13 cellular contexts compared by ENCODE assay signal in the genomic region with DNA sequence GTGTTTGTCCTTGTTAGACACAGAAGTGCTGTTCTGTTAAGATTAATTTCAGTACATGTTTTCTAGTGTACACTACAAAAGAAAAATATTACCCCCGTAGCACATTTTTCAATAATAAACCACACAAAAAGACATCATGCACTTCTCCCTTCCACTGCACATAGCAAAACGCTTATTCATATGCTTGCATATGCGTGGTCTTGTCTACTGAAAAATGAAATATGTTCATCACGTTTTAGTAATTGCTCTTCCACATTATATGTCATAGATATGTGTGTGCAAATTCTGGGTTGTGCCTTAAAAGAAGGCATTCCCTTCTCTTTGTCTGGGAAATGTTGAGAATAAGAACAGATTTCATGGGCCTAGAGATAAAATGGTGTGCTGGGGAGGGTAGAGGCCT.
DNase-seq lines count a peak whose midpoint lies in the region; ATAC-seq and TF ChIP-seq lines count a peak whose summit lies in the region.
"Had no signal": no experiment of that assay in that cellular context is flagged by ENCODE, and none has a peak within 500 bp of the region (broad histone marks: within the 10 kb centered on the region; RNA-seq: fewer than 3 reads in every experiment).

No MANE protein-coding gene starts in this region.

- BruUV-seq in IMR-90 (replicated peaks; lab: Mats Ljungman, UMichigan): no TSS peak

- TF ChIP-seq CTCF in IMR-90 (conservative IDR thresholded peaks at IDR 0.05; ENCODE audit: low read depth, low read length) (no peak), foreskin keratinocyte (conservative IDR thresholded peaks at IDR 0.05) (no peak)

- no peak overlapping the region for H3K23ac ChIP-seq in IMR-90 (ENCODE audit: low read depth, low read length)

- no peak overlapping the region for H3K4ac ChIP-seq in IMR-90 (ENCODE audit: low read depth, low read length)

- no peak overlapping the region for H3K9ac ChIP-seq in IMR-90 (ENCODE audit: low read depth, low read length)
- H3K9ac ChIP-seq: BLaER1 had no signal

- H2BK20ac ChIP-seq in IMR-90 (ENCODE audit: low read depth, low read length): no peak overlapping the region

- H2BK15ac ChIP-seq in IMR-90 (ENCODE audit: low read depth, low read length): no peak overlapping the region

- in situ Hi-C loops in IMR-90 (cut with MboI; ENCODE audit: low sequenced_read_pairs): no loop called here

- no peaks in the 10 kb centered on the region for H3K9me3 ChIP-seq in IMR-90 (ENCODE audit: control insufficient read depth, insufficient read depth, low read length)
- H3K9me3 ChIP-seq: Caco-2 had no signal

- no peak overlapping the region for H3K27ac ChIP-seq in IMR-90 (ENCODE audit: insufficient read depth, low read length)
- H3K27ac ChIP-seq in foreskin keratinocyte: no peak overlapping the region
- H3K27ac ChIP-seq: BLaER1 had no signal

- POLR2A ChIA-PET in IMR-90 (lab: Charles Lee; ENCODE audit: unreplicated experiment): no interaction called here

- intact Hi-C loops in IMR-90 (cut with micrococcal nuclease) (no loop called here), sciatic nerve (cut with DNase I) (no loop called here)

- DNase-seq in EL (peak; percentile 40), IMR-90 (peak; percentile 56), amniotic epithelial cell (ENCODE audit: low read depth) (peak; percentile 69), foreskin keratinocyte (peak in 1 of 2 donors; percentile 84), NAMALWA (ENCODE audit: low spot score) (no peak), sciatic nerve (ENCODE audit: low spot score) (no peak)
- DNase-seq: 8988T; AML-193; Caco-2; CD8-positive, alpha-beta memory T cell; DND-41 had no signal

- H3K4me3 ChIP-seq in IMR-90 (ENCODE audit: insufficient read depth, low read depth, low read length): no peak overlapping the region
- H3K4me3 ChIP-seq: BLaER1 had no signal

- H2AFZ ChIP-seq in IMR-90 (replicated peaks; ENCODE audit: low read length, poor library complexity): no peak overlapping the region

- CTCF ChIA-PET in IMR-90 (lab: Yijun Ruan, JAX): no interaction called here

- no peak overlapping the region for H2AK5ac ChIP-seq in IMR-90 (ENCODE audit: low read depth, low read length)

- WGBS in IMR-90 (ENCODE audit: extremely low coverage in 2 of 2, insufficient read length in 1 of 2), 2 experiments: no CpG with 5 or more reads among the region's 4 CpGs

- peaks cover 2% of the 10 kb centered on the region; the same call in 1 of the 2 replicates for H3K9me1 ChIP-seq in IMR-90 (ENCODE audit: insufficient read depth, low read length)

- ATAC-seq in IMR-90 (ENCODE audit: low read depth): no peak
- peak; percentile 80 for ATAC-seq in foreskin keratinocyte
- no peak for ATAC-seq in sciatic nerve
- no peak for ATAC-seq in GM21390 (IDR thresholded peaks at IDR 0.05; ENCODE audit: unreplicated experiment)

- H2BK5ac ChIP-seq in IMR-90 (ENCODE audit: low read depth, low read length, poor library complexity, severe bottlenecking): no peak overlapping the region

- no peaks in the 10 kb centered on the region; the same call in none of the 2 replicates for H3K4me1 ChIP-seq in IMR-90 (ENCODE audit: control insufficient read depth, insufficient read depth, low read length)
- peaks cover 23% of the 10 kb centered on the region for H3K4me1 ChIP-seq in foreskin keratinocyte

- TF ChIP-seq POLR2A in IMR-90 (IDR thresholded peaks at IDR 0.05; ENCODE audit: low read depth, low read length): no peak

- H3K36me3 ChIP-seq in IMR-90 (ENCODE audit: control insufficient read depth, insufficient read depth, low read length): no peaks in the 10 kb centered on the region
- H3K36me3 ChIP-seq: BLaER1 had no signal

- dilution Hi-C loops in IMR-90 (cut with HindIII; ENCODE audit: low sequenced_read_pairs, unreplicated experiment): no loop called here

- H4K5ac ChIP-seq in IMR-90 (ENCODE audit: low read depth, low read length): no peak overlapping the region

- H3K79me1 ChIP-seq in IMR-90 (ENCODE audit: low read depth in 1 of 2, low read length in 2 of 2): no peaks in the 10 kb centered on the region

- H3K4me2 ChIP-seq in IMR-90 (ENCODE audit: low read depth, low read length): no peak overlapping the region
- H3K4me2 ChIP-seq: BLaER1 had no signal

- no peaks in the 10 kb centered on the region for H3K27me3 ChIP-seq in IMR-90 (ENCODE audit: control insufficient read depth, insufficient read depth, low read length)
- H3K27me3 ChIP-seq in foreskin keratinocyte: no peaks in the 10 kb centered on the region
- H3K27me3 ChIP-seq: BLaER1 had no signal

- no peak overlapping the region for H2BK120ac ChIP-seq in IMR-90 (ENCODE audit: low read depth, low read length)

- H4K8ac ChIP-seq in IMR-90 (ENCODE audit: low read depth in 2 of 2, low read length in 2 of 2): no peak overlapping the region

- no peak overlapping the region for H3K18ac ChIP-seq in IMR-90 (ENCODE audit: low read depth, low read length)

- no peak for TF ChIP-seq RAD21 in IMR-90 (IDR thresholded peaks at IDR 0.05; ENCODE audit: low read length)

- no peak overlapping the region for H2AK9ac ChIP-seq in IMR-90 (replicated peaks; ENCODE audit: low read depth, low read length, poor library complexity)

- no peaks in the 10 kb centered on the region for H4K20me1 ChIP-seq in IMR-90 (ENCODE audit: insufficient read depth, low read length)
- H4K20me1 ChIP-seq: BLaER1 had no signal

- H3K56ac ChIP-seq in IMR-90 (ENCODE audit: extremely low read depth, insufficient read depth, low read length): no peak overlapping the region

- H3K14ac ChIP-seq in IMR-90 (replicated peaks; ENCODE audit: low read depth, low read length): 0 out of 2 replicates have a peak overlapping the region, but pooled peaks have one; percentile 6

- no peak overlapping the region for H4K91ac ChIP-seq in IMR-90 (ENCODE audit: insufficient read depth, low read depth, low read length)

TF ChIP-seq in IMR-90, 13 proteins besides CTCF, POLR2A, EP300 and RAD21:
- TF ChIP-seq BHLHE40 (IDR thresholded peaks at IDR 0.05; ENCODE audit: low read depth, low read length) (peak; percentile 89), CEBPB (IDR thresholded peaks at IDR 0.05; ENCODE audit: low read depth, low read length) (no peak)
- TF ChIP-seq, protein P1, sequence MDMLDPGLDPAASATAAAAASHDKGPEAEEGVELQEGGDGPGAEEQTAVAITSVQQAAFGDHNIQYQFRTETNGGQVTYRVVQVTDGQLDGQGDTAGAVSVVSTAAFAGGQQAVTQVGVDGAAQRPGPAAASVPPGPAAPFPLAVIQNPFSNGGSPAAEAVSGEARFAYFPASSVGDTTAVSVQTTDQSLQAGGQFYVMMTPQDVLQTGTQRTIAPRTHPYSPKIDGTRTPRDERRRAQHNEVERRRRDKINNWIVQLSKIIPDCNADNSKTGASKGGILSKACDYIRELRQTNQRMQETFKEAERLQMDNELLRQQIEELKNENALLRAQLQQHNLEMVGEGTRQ (IDR thresholded peaks at IDR 0.05; ENCODE audit: low read depth, low read length): no peak

Comparison
In these comparisons a context has a peak if more than half of its experiments do, and no peak if none do; other contexts are left out.
1. DNase-seq: peak in EL (single experiment), IMR-90 (single experiment) and amniotic epithelial cell (single experiment); none in NAMALWA (single experiment) and sciatic nerve (single experiment).